14 cellular contexts compared by ENCODE assay signal in the genomic region with DNA sequence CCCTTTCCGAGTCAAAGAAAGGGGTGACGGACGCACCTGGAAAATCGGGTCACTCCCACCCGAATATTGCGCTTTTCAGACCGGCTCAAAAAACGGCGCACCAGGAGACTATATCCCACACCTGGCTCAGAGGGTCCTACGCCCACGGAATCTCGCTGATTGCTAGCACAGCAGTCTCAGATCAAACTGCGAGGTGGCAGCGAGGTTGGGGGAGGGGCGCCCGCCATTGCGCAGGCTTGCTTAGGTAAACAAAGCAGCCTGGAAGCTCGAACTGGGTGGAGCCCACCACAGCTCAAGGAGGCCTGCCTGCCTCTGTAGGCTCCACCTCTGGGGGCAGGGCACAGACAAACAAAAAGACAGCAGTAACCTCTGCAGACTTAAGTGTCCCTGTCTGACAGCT. TPM values are rescaled to one million over a fixed set of nuclear protein-coding genes. Genes with fewer than 3 reads are reported as not detected.
"Had no signal": no experiment of that assay in that cellular context is flagged by ENCODE, and none has a peak within 500 bp of the region (broad histone marks: within the 10 kb centered on the region; RNA-seq: fewer than 3 reads in every experiment).

No MANE protein-coding gene starts in this region.

RNA-seq across cellular contexts. Expression of a gene that starts 17.2 kb away (rescaled TPM):
- total RNA-seq: activated B cell treated with CpG ODN at 0.5 μM for 24 hours; activated CD4-positive, alpha-beta memory T cell treated with anti-CD3 and anti-CD28 coated beads for 36 hours; activated CD4-positive, alpha-beta memory T cell treated with anti-CD3 and anti-CD28 coated beads, Interleukin-2, amount 10 ng/mL, durations not matched to agents 7 days and 5 days; activated CD4-positive, alpha-beta T cell treated with anti-CD3 and anti-CD28 coated beads for 36 hours; activated CD4-positive, alpha-beta T cell treated with anti-CD3 and anti-CD28 coated beads, Interleukin-2, amount 10 ng/mL, durations not matched to agents 24 days and 14 days; activated CD4-positive, alpha-beta T cell treated with anti-CD3 and anti-CD28 coated beads, Interleukin-2, amount 10 ng/mL, durations not matched to agents 7 days and 5 days; activated CD8-positive, alpha-beta memory T cell treated with anti-CD3 and anti-CD28 coated beads for 36 hours; activated CD8-positive, alpha-beta memory T cell treated with anti-CD3 and anti-CD28 coated beads, Interleukin-2, amount 10 ng/mL, durations not matched to agents 7 days and 5 days; activated CD8-positive, alpha-beta T cell treated with anti-CD3 and anti-CD28 coated beads for 36 hours; activated CD8-positive, alpha-beta T cell treated with anti-CD3 and anti-CD28 coated beads, Interleukin-2, amount 10 ng/mL, durations not matched to agents 7 days and 5 days; T-cell; T-helper 1 cell treated with Interleukin-12 subunit alpha and Interleukin-12 subunit beta and Interleukin-4 antibody, amounts not matched to agents 30 ng/mL and 1 ng/mL, for 36 hours; T-helper 17 cell; T-helper 2 cell treated with Interferon-gamma antibody and Interleukin-4, amounts not matched to agents 100 ng/mL and 5 ng/mL, for 36 hours had no signal

RNA-seq across cellular contexts. Expression of a gene that starts 39.8 kb away (rescaled TPM):
- total RNA-seq: activated B cell treated with CpG ODN at 0.5 μM for 24 hours; activated CD4-positive, alpha-beta memory T cell treated with anti-CD3 and anti-CD28 coated beads for 36 hours; activated CD4-positive, alpha-beta memory T cell treated with anti-CD3 and anti-CD28 coated beads, Interleukin-2, amount 10 ng/mL, durations not matched to agents 7 days and 5 days; activated CD4-positive, alpha-beta T cell treated with anti-CD3 and anti-CD28 coated beads for 36 hours; activated CD4-positive, alpha-beta T cell treated with anti-CD3 and anti-CD28 coated beads, Interleukin-2, amount 10 ng/mL, durations not matched to agents 24 days and 14 days; activated CD4-positive, alpha-beta T cell treated with anti-CD3 and anti-CD28 coated beads, Interleukin-2, amount 10 ng/mL, durations not matched to agents 7 days and 5 days; activated CD8-positive, alpha-beta memory T cell treated with anti-CD3 and anti-CD28 coated beads for 36 hours; activated CD8-positive, alpha-beta memory T cell treated with anti-CD3 and anti-CD28 coated beads, Interleukin-2, amount 10 ng/mL, durations not matched to agents 7 days and 5 days; activated CD8-positive, alpha-beta T cell treated with anti-CD3 and anti-CD28 coated beads for 36 hours; activated CD8-positive, alpha-beta T cell treated with anti-CD3 and anti-CD28 coated beads, Interleukin-2, amount 10 ng/mL, durations not matched to agents 7 days and 5 days; T-cell; T-helper 1 cell treated with Interleukin-12 subunit alpha and Interleukin-12 subunit beta and Interleukin-4 antibody, amounts not matched to agents 30 ng/mL and 1 ng/mL, for 36 hours; T-helper 17 cell; T-helper 2 cell treated with Interferon-gamma antibody and Interleukin-4, amounts not matched to agents 100 ng/mL and 5 ng/mL, for 36 hours had no signal
